ENCODE assay signal across 18 cellular contexts in the genomic region with DNA sequence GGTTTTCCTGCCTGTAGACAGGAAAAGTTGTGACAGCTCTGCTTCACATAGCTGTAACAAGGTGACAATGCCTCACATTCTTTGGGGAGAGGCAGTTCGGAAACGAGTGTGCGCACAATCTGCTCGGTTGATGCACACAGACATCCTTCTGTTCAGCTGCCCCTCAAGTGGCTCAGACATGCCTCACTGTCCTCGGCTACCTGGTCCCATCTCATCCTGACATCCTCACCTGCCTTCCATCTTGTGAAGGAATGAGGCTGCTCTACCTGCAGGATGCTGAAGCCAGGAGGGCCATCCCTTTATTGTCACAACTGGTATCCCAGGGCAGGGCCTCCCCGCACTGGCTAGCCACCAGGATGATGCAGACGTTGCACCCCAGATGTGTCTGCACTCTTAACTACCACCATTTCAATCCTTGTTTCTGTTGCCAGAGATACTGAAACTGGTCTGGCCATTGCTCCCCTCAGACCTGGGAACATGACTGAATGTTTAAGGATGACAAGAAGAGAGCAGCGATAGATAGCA. TPM values are rescaled to one million over a fixed set of nuclear protein-coding genes. Genes with fewer than 3 reads are reported as not detected.
A peak's percentile ranks its signal among the peaks of the same experiment; 100 is the strongest.
DNase-seq lines count a peak whose midpoint lies in the region; ATAC-seq, FAIRE-seq and TF ChIP-seq lines count a peak whose summit lies in the region.
"Had no signal": no experiment of that assay in that cellular context is flagged by ENCODE, and none has a peak within 500 bp of the region (broad histone marks: within the 10 kb centered on the region; RNA-seq: fewer than 3 reads in every experiment).

No MANE protein-coding gene starts in this region.

- H3K36me3 Mint-ChIP-seq in activated T-cell treated with anti-CD3 and anti-CD28 coated beads, Interleukin-2, amount 50 U/mL, for 24 hours (ENCODE audit: low read depth) = peaks cover 71% of the 10 kb centered on the region
- H3K36me3 Mint-ChIP-seq in stimulated activated effector memory CD8-positive, alpha-beta T cell treated with anti-CD3 and anti-CD28 coated beads, Interleukin-12 subunit alpha, Interleukin-12 subunit beta, amount 100 ng/mL, for 72 hours = peaks cover 62% of the 10 kb centered on the region

- H3K4me1 Mint-ChIP-seq in activated T-cell treated with anti-CD3 and anti-CD28 coated beads, Interleukin-2, amount 50 U/mL, for 24 hours (ENCODE audit: low read depth) = no peaks in the 10 kb centered on the region
- H3K4me1 Mint-ChIP-seq in stimulated activated effector memory CD8-positive, alpha-beta T cell treated with anti-CD3 and anti-CD28 coated beads, Interleukin-12 subunit alpha, Interleukin-12 subunit beta, amount 100 ng/mL, for 72 hours = peaks cover 5% of the 10 kb centered on the region

- peaks cover 18 to 60% (median 41%) of the 10 kb centered on the region in 4 donors for H3K36me3 ChIP-seq in esophagus muscularis mucosa
- H3K36me3 ChIP-seq in testis (ENCODE audit: low read depth, missing control alignments) = no peaks in the 10 kb centered on the region
- H3K36me3 ChIP-seq in gastrocnemius medialis = peaks cover under 1 to 51% of the 10 kb centered on the region in 2 donors

- no peak overlapping the region for H3K4me3 Mint-ChIP-seq in activated T-cell treated with anti-CD3 and anti-CD28 coated beads, Interleukin-2, amount 50 U/mL, for 24 hours
- no peak overlapping the region for H3K4me3 Mint-ChIP-seq in stimulated activated effector memory CD8-positive, alpha-beta T cell treated with anti-CD3 and anti-CD28 coated beads, Interleukin-12 subunit alpha, Interleukin-12 subunit beta, amount 100 ng/mL, for 72 hours
- H3K4me3 Mint-ChIP-seq: CD8-positive, alpha-beta memory T cell; H9 had no signal

- FAIRE-seq in HTR-8/SVneo (lab: Jason Lieb, UNC) = peak; percentile 4
- FAIRE-seq: GM18507 had no signal

- no peak for DNase-seq in activated T-cell treated with anti-CD3 and anti-CD28 coated beads, Interleukin-2, amount 50 U/mL, for 24 hours
- no peak for DNase-seq in activated T-cell treated with anti-CD3 and anti-CD28 coated beads, Interleukin-2, amount 50 U/mL, for 1 hour
- no peak for DNase-seq in HTR-8/SVneo (ENCODE audit: insufficient read length, low spot score)
- peak; percentile 87 for DNase-seq in esophagus muscularis mucosa (ENCODE audit: extremely low spot score)
- no peak for DNase-seq in stimulated activated effector memory CD8-positive, alpha-beta T cell treated with anti-CD3 and anti-CD28 coated beads, Interleukin-12 subunit alpha, Interleukin-12 subunit beta, amount 100 ng/mL, for 72 hours (ENCODE audit: low spot score in 2 of 2)
- no peak for DNase-seq in testis
- no peak for DNase-seq in OCI-M1 (lab: John Stamatoyannopoulos, UW)
- no peak for DNase-seq in gastrocnemius medialis
- DNase-seq: 8988T; AML-193; Caco-2; CD8-positive, alpha-beta memory T cell; DND-41; GDM1; GOT3; H9 had no signal

- H3K9me3 ChIP-seq in esophagus muscularis mucosa (no peaks in the 10 kb centered on the region), testis (no peaks in the 10 kb centered on the region), gastrocnemius medialis (no peaks in the 10 kb centered on the region)
- H3K9me3 ChIP-seq: BLaER1, Caco-2 had no signal

- TF ChIP-seq CTCF in esophagus muscularis mucosa (IDR thresholded peaks at IDR 0.05) = no peak
- no peak for TF ChIP-seq CTCF in testis (IDR thresholded peaks at IDR 0.05)
- TF ChIP-seq CTCF in gastrocnemius medialis (IDR thresholded peaks at IDR 0.05 in 4 of 5, conservative IDR thresholded peaks at IDR 0.05 in 1 of 5) = no peak

- intact Hi-C loops in esophagus muscularis mucosa (cut with DNase I) = no loop called here
- intact Hi-C loops in testis (cut with DNase I; ENCODE audit: low total_unique reads) = loop anchor here (5.0 kb wide), 1 partner anchor 102 kb away; no protein-coding TSS in a partner anchor
- intact Hi-C loops in gastrocnemius medialis (cut with DNase I; ENCODE audit: low total_unique reads) = no loop called here

- no peaks in the 10 kb centered on the region for H3K27me3 Mint-ChIP-seq in activated T-cell treated with anti-CD3 and anti-CD28 coated beads, Interleukin-2, amount 50 U/mL, for 24 hours
- H3K27me3 Mint-ChIP-seq: CD8-positive, alpha-beta memory T cell had no signal

- TF ChIP-seq POLR2A in esophagus muscularis mucosa (IDR thresholded peaks at IDR 0.05; ENCODE audit: low read depth) (no peak), testis (IDR thresholded peaks at IDR 0.05) (no peak), gastrocnemius medialis (IDR thresholded peaks at IDR 0.05) (no peak)

- no peak for ATAC-seq in stimulated activated effector memory CD8-positive, alpha-beta T cell treated with anti-CD3 and anti-CD28 coated beads, Interleukin-12 subunit alpha, Interleukin-12 subunit beta, amount 100 ng/mL, for 72 hours
- ATAC-seq in gastrocnemius medialis = no peak

- H3K4me3 ChIP-seq in esophagus muscularis mucosa = no peak overlapping the region
- H3K4me3 ChIP-seq in testis = no peak overlapping the region
- no peak overlapping the region for H3K4me3 ChIP-seq in gastrocnemius medialis
- H3K4me3 ChIP-seq: BLaER1 had no signal

- in situ Hi-C loops in gastrocnemius medialis (cut with MboI; ENCODE audit: low sequenced_read_pairs in 4 of 4) = loop anchor here in 1 of 4 donors (25.0 kb wide), 2 partner anchors 662 to 1113 kb away; a partner anchor contains a TSS

- 91% methylated on average over 8 of the region's 8 CpGs for WGBS in esophagus muscularis mucosa
- 85 to 97% methylated on average over 8 of the region's 8 CpGs for WGBS in testis, 2 donors

- H3K4me1 ChIP-seq in esophagus muscularis mucosa (peaks cover 0 to 10% (median 9%) of the 10 kb centered on the region in 4 donors), testis (no peaks in the 10 kb centered on the region), gastrocnemius medialis (no peaks in the 10 kb centered on the region)
- H3K4me1 ChIP-seq: Caco-2 had no signal

- H3K9me3 Mint-ChIP-seq in activated T-cell treated with anti-CD3 and anti-CD28 coated beads, Interleukin-2, amount 50 U/mL, for 24 hours = no peaks in the 10 kb centered on the region
- H3K9me3 Mint-ChIP-seq in stimulated activated effector memory CD8-positive, alpha-beta T cell treated with anti-CD3 and anti-CD28 coated beads, Interleukin-12 subunit alpha, Interleukin-12 subunit beta, amount 100 ng/mL, for 72 hours = no peaks in the 10 kb centered on the region
- H3K9me3 Mint-ChIP-seq: CD8-positive, alpha-beta memory T cell; H9 had no signal

- no peak for TF ChIP-seq EP300 in esophagus muscularis mucosa (IDR thresholded peaks at IDR 0.05)

- H3K27ac ChIP-seq in esophagus muscularis mucosa (replicated peaks in 1 of 4) = no peak overlapping the region
- H3K27ac ChIP-seq in testis = no peak overlapping the region
- H3K27ac ChIP-seq in gastrocnemius medialis = no peak overlapping the region
- H3K27ac ChIP-seq: BLaER1 had no signal

- H3K27me3 ChIP-seq in esophagus muscularis mucosa (no peaks in the 10 kb centered on the region), testis (no peaks in the 10 kb centered on the region), gastrocnemius medialis (no peaks in the 10 kb centered on the region)
- H3K27me3 ChIP-seq: BLaER1 had no signal

- H3K27ac Mint-ChIP-seq in activated T-cell treated with anti-CD3 and anti-CD28 coated beads, Interleukin-2, amount 50 U/mL, for 24 hours = peak overlapping the region; percentile 9
- H3K27ac Mint-ChIP-seq in stimulated activated effector memory CD8-positive, alpha-beta T cell treated with anti-CD3 and anti-CD28 coated beads, Interleukin-12 subunit alpha, Interleukin-12 subunit beta, amount 100 ng/mL, for 72 hours = peak overlapping the region; percentile 45

RNA-seq across cellular contexts. Expression of a gene that starts 19.4 kb away (rescaled TPM):
- total RNA-seq in esophagus muscularis mucosa = 10 to 100 TPM; 11.2 to 28.2 (median 18.5) TPM
- 10 to 100 TPM; 35.9 to 42.7 TPM for total RNA-seq in testis
- polyA plus RNA-seq in testis (ENCODE audit: insufficient read depth, low read depth, low replicate concordance) = 104 TPM
- total RNA-seq in gastrocnemius medialis = 10 to 100 TPM; 19.0 to 22.3 (median 20.6) TPM
